In the genomic region with DNA sequence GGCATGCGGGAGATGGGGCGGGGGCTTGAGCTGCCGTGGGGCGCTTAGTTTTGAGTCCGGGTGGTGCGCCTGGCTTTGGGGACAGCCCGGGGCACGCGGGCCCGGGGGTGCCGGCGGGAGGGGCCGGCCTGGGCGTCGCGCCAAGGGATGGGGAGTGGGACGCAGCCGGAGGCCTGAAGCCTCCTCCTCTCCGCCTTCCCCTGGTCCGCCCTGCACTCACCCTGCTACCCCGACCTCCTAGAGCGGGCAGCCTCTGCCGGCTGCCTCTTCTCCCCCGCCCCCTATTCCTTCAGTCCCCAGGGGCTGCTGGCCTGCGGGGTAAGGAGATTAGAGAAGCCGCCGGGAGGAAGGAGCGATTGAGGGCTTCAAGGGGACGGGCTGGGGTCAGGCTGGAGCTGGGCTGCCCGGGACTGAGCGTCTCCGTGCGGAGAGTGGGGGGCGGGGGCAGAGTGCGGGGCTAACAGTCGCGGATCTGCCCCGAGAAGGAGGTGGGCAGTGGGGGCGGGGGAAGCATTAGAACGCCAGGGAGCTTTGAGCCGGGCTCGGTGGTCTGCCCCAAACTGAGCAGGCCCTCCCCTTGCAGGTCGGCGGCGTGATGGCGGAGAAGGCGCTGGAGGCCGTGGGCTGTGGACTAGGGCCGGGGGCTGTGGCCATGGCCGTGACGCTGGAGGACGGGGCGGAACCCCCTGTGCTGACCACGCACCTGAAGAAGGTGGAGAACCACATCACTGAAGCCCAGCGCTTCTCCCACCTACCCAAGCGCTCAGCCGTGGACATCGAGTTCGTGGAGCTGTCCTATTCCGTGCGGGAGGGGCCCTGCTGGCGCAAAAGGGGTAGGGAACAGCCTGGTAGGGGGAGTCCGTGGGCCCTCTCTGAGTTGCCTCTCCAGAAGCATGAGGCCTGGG, we compare ENCODE assay signal across 8 cellular contexts. TPM values are rescaled to one million over a fixed set of nuclear protein-coding genes. Genes with fewer than 3 reads are reported as not detected.
DNase-seq lines count a peak whose midpoint lies in the region; ATAC-seq and TF ChIP-seq lines count a peak whose summit lies in the region.

No MANE protein-coding gene starts in this region.

- H3K9ac ChIP-seq in HUES6 (ENCODE audit: low read length) (no peak overlapping the region), mammary epithelial cell (ENCODE audit: insufficient read depth, low read length) (no peak overlapping the region)

- H3K4me3 ChIP-seq in AG04449 (ENCODE audit: low read depth, low read length) (peak overlapping the region; percentile 63), HUES6 (ENCODE audit: low read depth, low read length) (peak overlapping the region; percentile 80), mammary epithelial cell (replicated peaks in 1 of 3; ENCODE audit: insufficient read depth in 1 of 3, low read depth in 2 of 3, low read length in 3 of 3) (peak overlapping the region; percentile 60 to 72 (median 61)), mesodermal cell (ENCODE audit: extremely low read depth, insufficient read depth, low read length, poor library complexity, severe bottlenecking) (peak overlapping the region; percentile 49), vagina (peak overlapping the region; percentile 43 to 48)

- peaks cover 60% of the 10 kb centered on the region for H3K27me3 ChIP-seq in HUES6 (ENCODE audit: control insufficient read depth, insufficient read depth, low read length)
- no peaks in the 10 kb centered on the region for H3K27me3 ChIP-seq in mammary epithelial cell (ENCODE audit: insufficient read depth, low read length)
- H3K27me3 ChIP-seq in vagina: no peaks in the 10 kb centered on the region

- TF ChIP-seq CTCF in AG04449 (IDR thresholded peaks at IDR 0.05; ENCODE audit: insufficient read depth, low read length, missing control alignments) (no peak), mammary epithelial cell (conservative IDR thresholded peaks at IDR 0.05 in 1 of 2, IDR thresholded peaks at IDR 0.05 in 1 of 2; ENCODE audit: extremely low read depth in 1 of 2, insufficient read depth in 1 of 2, low read depth in 1 of 2, low read length in 2 of 2) (no peak), vagina (IDR thresholded peaks at IDR 0.05) (no peak)

- H3K79me2 ChIP-seq in mammary epithelial cell (ENCODE audit: insufficient read depth, low read length): no peaks in the 10 kb centered on the region

- no peaks in the 10 kb centered on the region for H3K36me3 ChIP-seq in HUES6 (ENCODE audit: control insufficient read depth, insufficient read depth, low read length)
- no peaks in the 10 kb centered on the region for H3K36me3 ChIP-seq in mammary epithelial cell (ENCODE audit: insufficient read depth, low read length)
- H3K36me3 ChIP-seq in mesodermal cell (ENCODE audit: control insufficient read depth, insufficient read depth, low read length): no peaks in the 10 kb centered on the region
- H3K36me3 ChIP-seq in vagina: no peaks in the 10 kb centered on the region

- WGBS in mammary epithelial cell (ENCODE audit: low coverage, missing lambda C conversion rate): 54% methylated on average over 9 of the region's 63 CpGs
- 3 to 5% methylated on average over 33 to 44 of the region's 63 CpGs for WGBS in mesodermal cell (ENCODE audit: insufficient coverage in 2 of 2), 2 experiments

- CTCF ChIA-PET in AG04449 (lab: Yijun Ruan, JAX): interaction anchor here (1.0 to 14.6 kb wide), 12 partner anchors 9 to 207 kb away, joined by 3 to 139 read pairs (median 4); a partner anchor contains a TSS
- CTCF ChIA-PET in mammary epithelial cell (lab: Charles Lee; ENCODE audit: low non-redundant PET): no interaction called here

- DNase-seq in AG04449 (ENCODE audit: low read depth, low spot score) (no peak), mammary epithelial cell (no peak), vagina (ENCODE audit: extremely low spot score in 2 of 2) (no peak), ACHN (no peak), cerebellar cortex (ENCODE audit: low spot score) (no peak)

- intact Hi-C loops in mammary epithelial cell (cut with micrococcal nuclease) (loop anchor here (5.0 to 10.0 kb wide), 2 partner anchors 135 to 173 kb away; no protein-coding TSS in a partner anchor), vagina (cut with DNase I) (no loop called here)

- H3K9me3 ChIP-seq in HUES6 (ENCODE audit: control insufficient read depth, insufficient read depth, low read depth, low read length) (no peaks in the 10 kb centered on the region), mammary epithelial cell (replicated peaks; ENCODE audit: insufficient read depth, low read length) (no peaks in the 10 kb centered on the region), mesodermal cell (ENCODE audit: control insufficient read depth, low read length) (no peaks in the 10 kb centered on the region), vagina (no peaks in the 10 kb centered on the region)

- in situ Hi-C loops in mammary epithelial cell (cut with MboI; ENCODE audit: low sequenced_read_pairs in 2 of 2): no loop called here
- in situ Hi-C loops in ACHN (cut with HindIII; ENCODE audit: low pct_ligation_motif_present, low pct_unique_long_range_greater_than_20kb, low sequenced_read_pairs): no loop called here

- ATAC-seq in HG02623 (IDR thresholded peaks at IDR 0.05; ENCODE audit: unreplicated experiment): no peak

- dilution Hi-C loops in mammary epithelial cell (cut with HindIII; ENCODE audit: low sequenced_read_pairs): loop anchor here (5.0 to 10.0 kb wide), 2 partner anchors 37 to 95 kb away; no protein-coding TSS in a partner anchor

- H3K27ac ChIP-seq in HUES6 (ENCODE audit: low read depth, low read length) (no peak overlapping the region), mammary epithelial cell (ENCODE audit: insufficient read depth, low read depth, low read length) (no peak overlapping the region), mesodermal cell (ENCODE audit: low read depth, low read length, severe bottlenecking) (no peak overlapping the region), vagina (no peak overlapping the region)

- H2AFZ ChIP-seq in mammary epithelial cell (ENCODE audit: low read depth, low read length): peak overlapping the region; percentile 97

- H3K4me2 ChIP-seq in mammary epithelial cell (ENCODE audit: insufficient read depth, low read depth, low read length): peak overlapping the region; percentile 99

- no peak for TF ChIP-seq POLR2A in vagina (IDR thresholded peaks at IDR 0.05)

- POLR2A ChIA-PET in AG04449 (lab: Yijun Ruan, JAX): interaction anchor here (0.6 kb wide), 1 partner anchor 65 kb away, joined by 3 read pairs; a partner anchor contains a TSS

- H3K4me1 ChIP-seq in HUES6 (ENCODE audit: control insufficient read depth, insufficient read depth, low read length): peaks cover 21% of the 10 kb centered on the region
- peaks cover 10% of the 10 kb centered on the region for H3K4me1 ChIP-seq in mammary epithelial cell (ENCODE audit: insufficient read depth, low read length)
- H3K4me1 ChIP-seq in mesodermal cell (ENCODE audit: control insufficient read depth, insufficient read depth, low read length, poor library complexity, severe bottlenecking): no peaks in the 10 kb centered on the region
- peaks cover 24% of the 10 kb centered on the region for H3K4me1 ChIP-seq in vagina

- no TSS peak for BruUV-seq in mammary epithelial cell (replicated peaks; lab: Mats Ljungman, UMichigan)

- no peaks in the 10 kb centered on the region for H4K20me1 ChIP-seq in mammary epithelial cell (ENCODE audit: insufficient read depth, low read length)

RNA-seq across cellular contexts. Expression of a gene that starts 0.8 kb away (rescaled TPM):
- total RNA-seq in mammary epithelial cell (1 to 10 TPM in 1 of 2 donors, under 1 TPM in 1; 0.33 to 1.4 TPM), vagina (3.2 TPM)
- polyA plus RNA-seq in mammary epithelial cell: 0.19 TPM
- 2.7 TPM for polyA minus RNA-seq in mammary epithelial cell
- 1.8 TPM for polyA plus RNA-seq in mesodermal cell (2013, experiment 1 of 2)
- polyA plus RNA-seq in mesodermal cell (2013, experiment 2 of 2): 1.4 TPM

RNA-seq across cellular contexts. Expression of a gene that starts 18.9 kb away (rescaled TPM):
- total RNA-seq in mammary epithelial cell (10 to 100 TPM; 13.5 to 15.5 TPM), vagina (15.5 TPM)
- polyA plus RNA-seq in mammary epithelial cell: 10.5 TPM
- polyA minus RNA-seq in mammary epithelial cell: 18.0 TPM
- 11.2 TPM for polyA plus RNA-seq in mesodermal cell (2013, experiment 1 of 2)
- 9.3 TPM for polyA plus RNA-seq in mesodermal cell (2013, experiment 2 of 2)

RNA-seq across cellular contexts. Expression of a gene that starts 28.2 kb away (rescaled TPM):
- total RNA-seq in mammary epithelial cell (10 to 100 TPM; 23.7 to 26.8 TPM), vagina (22.1 TPM)
- polyA plus RNA-seq in mammary epithelial cell: 16.1 TPM
- polyA minus RNA-seq in mammary epithelial cell: 21.8 TPM
- polyA plus RNA-seq in mesodermal cell (2013, experiment 1 of 2): 28.5 TPM
- 24.6 TPM for polyA plus RNA-seq in mesodermal cell (2013, experiment 2 of 2)

RNA-seq across cellular contexts. Expression of a gene that starts 35.7 kb away (rescaled TPM):
- total RNA-seq in mammary epithelial cell (not detected), vagina (0.25 TPM)
- polyA plus RNA-seq in mammary epithelial cell: not detected
- polyA minus RNA-seq in mammary epithelial cell: 3.6 TPM
- not detected for polyA plus RNA-seq in mesodermal cell (2013, experiment 1 of 2)
- not detected for polyA plus RNA-seq in mesodermal cell (2013, experiment 2 of 2)

RNA-seq across cellular contexts. Expression of a gene that starts 42.5 kb away (rescaled TPM):
- 1 to 10 TPM; 3.2 to 7.2 TPM for total RNA-seq in mammary epithelial cell
- polyA plus RNA-seq in mammary epithelial cell: 4.9 TPM
- 17.8 TPM for polyA minus RNA-seq in mammary epithelial cell
- 9.9 TPM for polyA plus RNA-seq in mesodermal cell (2013, experiment 1 of 2)
- 8.1 TPM for polyA plus RNA-seq in mesodermal cell (2013, experiment 2 of 2)
- 7.1 TPM for total RNA-seq in vagina
